8 cellular contexts compared by ENCODE assay signal in genomic region chr19:56315076-56315828, GRCh38. TPM values are rescaled to one million over a fixed set of nuclear protein-coding genes. Genes with fewer than 3 reads are reported as not detected.
DNase-seq lines count a peak whose midpoint lies in the region; ATAC-seq and TF ChIP-seq lines count a peak whose summit lies in the region.

No MANE protein-coding gene starts in this region.

- POLR2A ChIA-PET in activated CD4-positive, alpha-beta T cell treated with anti-CD3 and anti-CD28 coated beads, Interleukin-2, amount 10 ng/mL, durations not matched to agents 7 days and 5 days (lab: Charles Lee), result no interaction called here

- H3K4me2 ChIP-seq in BLaER1 treated with 17β-estradiol and CSF1 and Interleukin-3, amounts not matched to agents 10 nM and 100 nM, result peak overlapping the region; percentile 77 to 96 (median 88)

- no peaks in the 10 kb centered on the region for H3K27me3 ChIP-seq in BLaER1 treated with 17β-estradiol and CSF1 and Interleukin-3, amounts not matched to agents 10 nM and 100 nM

- H3K4me1 Mint-ChIP-seq in activated CD4-positive, alpha-beta T cell treated with anti-CD3 and anti-CD28 coated beads, Interleukin-2, amount 10 ng/mL, durations not matched to agents 7 days and 5 days, result peaks cover 33% of the 10 kb centered on the region

- H3K9me3 Mint-ChIP-seq in activated CD4-positive, alpha-beta T cell treated with anti-CD3 and anti-CD28 coated beads, Interleukin-2, amount 10 ng/mL, durations not matched to agents 7 days and 5 days, result no peaks in the 10 kb centered on the region

- H3K27ac Mint-ChIP-seq in activated CD4-positive, alpha-beta T cell treated with anti-CD3 and anti-CD28 coated beads, Interleukin-2, amount 10 ng/mL, durations not matched to agents 7 days and 5 days, result peak overlapping the region; percentile 96

- CTCF ChIA-PET in activated CD4-positive, alpha-beta T cell treated with anti-CD3 and anti-CD28 coated beads, Interleukin-2, amount 10 ng/mL, durations not matched to agents 7 days and 5 days (lab: Charles Lee), result interaction anchor here (1.3 to 1.6 kb wide), 2 partner anchors 9 to 234 kb away, joined by 3 to 4 read pairs; no protein-coding TSS in a partner anchor

- peak overlapping the region; percentile 85 to 96 (median 93) for H3K9ac ChIP-seq in BLaER1 treated with 17β-estradiol and CSF1 and Interleukin-3, amounts not matched to agents 10 nM and 100 nM

- H3K36me3 Mint-ChIP-seq in activated CD4-positive, alpha-beta T cell treated with anti-CD3 and anti-CD28 coated beads, Interleukin-2, amount 10 ng/mL, durations not matched to agents 7 days and 5 days (ENCODE audit: low read depth), result peaks cover 16% of the 10 kb centered on the region

- H3K27me3 Mint-ChIP-seq in activated CD4-positive, alpha-beta T cell treated with anti-CD3 and anti-CD28 coated beads, Interleukin-2, amount 10 ng/mL, durations not matched to agents 7 days and 5 days, result peaks cover 3% of the 10 kb centered on the region

- H3K4me3 Mint-ChIP-seq in activated CD4-positive, alpha-beta T cell treated with anti-CD3 and anti-CD28 coated beads, Interleukin-2, amount 10 ng/mL, durations not matched to agents 7 days and 5 days, result peak overlapping the region; percentile 82

- no peaks in the 10 kb centered on the region for H3K9me3 ChIP-seq in BLaER1 treated with 17β-estradiol and CSF1 and Interleukin-3, amounts not matched to agents 10 nM and 100 nM (replicated peaks in 1 of 11)

- intact Hi-C loops in left colon (cut with DNase I, micrococcal nuclease), result no loop called here

- peak overlapping the region; percentile 88 to 98 (median 97) for H3K27ac ChIP-seq in BLaER1 treated with 17β-estradiol and CSF1 and Interleukin-3, amounts not matched to agents 10 nM and 100 nM
- peak overlapping the region; percentile 80 to 94 for H3K27ac ChIP-seq in coronary artery

- no peak for TF ChIP-seq CTCF in coronary artery (IDR thresholded peaks at IDR 0.05)

- peaks cover 4 to 28% (median 19%) of the 10 kb centered on the region in 11 experiments; a peak in 16 of 22 replicates for H3K36me3 ChIP-seq in BLaER1 treated with 17β-estradiol and CSF1 and Interleukin-3, amounts not matched to agents 10 nM and 100 nM

- no peaks in the 10 kb centered on the region for H4K20me1 ChIP-seq in BLaER1 treated with 17β-estradiol and CSF1 and Interleukin-3, amounts not matched to agents 10 nM and 100 nM

- peak overlapping the region; percentile 64 to 77 (median 69) for H3K4me3 ChIP-seq in BLaER1 treated with 17β-estradiol and CSF1 and Interleukin-3, amounts not matched to agents 10 nM and 100 nM
- peak overlapping the region; percentile 73 for H3K4me3 ChIP-seq in coronary artery

- DNase-seq in NCI-H526 treated with DMSO at 0.1 percent for 48 hours (lab: John Stamatoyannopoulos, UW) (peak; percentile 98), coronary artery (ENCODE audit: low spot score) (peak; percentile 97), left colon (peak; percentile 92 to 96)
- peak; percentile 94 for DNase-seq in activated CD4-positive, alpha-beta T cell treated with anti-CD3 and anti-CD28 coated beads, Interleukin-2, amount 10 ng/mL, durations not matched to agents 7 days and 5 days
- DNase-seq in stimulated activated CD4-positive, alpha-beta T cell treated with anti-CD3 and anti-CD28 coated beads, Interleukin-1b, Interleukin-23, amount 100 ng/mL, for 4 hours (ENCODE audit: low read depth in 2 of 2), result peak; percentile 74 to 86

- ATAC-seq in GM19351 (IDR thresholded peaks at IDR 0.05; ENCODE audit: unreplicated experiment) (peak; percentile 70), HG03520 (IDR thresholded peaks at IDR 0.05; ENCODE audit: unreplicated experiment) (peak; percentile 72), left colon (peak; percentile 86)

- H3K4me1 ChIP-seq in BLaER1 treated with 17β-estradiol and CSF1 and Interleukin-3, amounts not matched to agents 10 nM and 100 nM, result peaks cover 29 to 69% (median 47%) of the 10 kb centered on the region in 10 experiments

RNA-seq across cellular contexts. Expression of gene ZSCAN5A, which starts 0.6 kb away (rescaled TPM):
- 1 to 10 TPM; 9.3 to 9.4 TPM for total RNA-seq in activated CD4-positive, alpha-beta T cell treated with anti-CD3 and anti-CD28 coated beads, Interleukin-2, amount 10 ng/mL, durations not matched to agents 7 days and 5 days
- 10 to 100 TPM in 1 of 2 donors, 1 to 10 TPM in 1; 9.4 to 19.6 TPM for total RNA-seq in left colon

RNA-seq across cellular contexts. Expression of gene EDDM13, which starts 42.7 kb away (rescaled TPM):
- 1 to 10 TPM; 1.1 to 2.2 TPM for total RNA-seq in activated CD4-positive, alpha-beta T cell treated with anti-CD3 and anti-CD28 coated beads, Interleukin-2, amount 10 ng/mL, durations not matched to agents 7 days and 5 days
- not detected for total RNA-seq in left colon

Comparison
In these comparisons a context has a peak if more than half of its experiments do, and no peak if none do; other contexts are left out.
1. Peak in every context shown above with its lines: DNase-seq, ATAC-seq, H3K4me3 ChIP-seq and H3K27ac ChIP-seq.